Comparison of ENCODE assay signal across 8 cellular contexts in the genomic region with DNA sequence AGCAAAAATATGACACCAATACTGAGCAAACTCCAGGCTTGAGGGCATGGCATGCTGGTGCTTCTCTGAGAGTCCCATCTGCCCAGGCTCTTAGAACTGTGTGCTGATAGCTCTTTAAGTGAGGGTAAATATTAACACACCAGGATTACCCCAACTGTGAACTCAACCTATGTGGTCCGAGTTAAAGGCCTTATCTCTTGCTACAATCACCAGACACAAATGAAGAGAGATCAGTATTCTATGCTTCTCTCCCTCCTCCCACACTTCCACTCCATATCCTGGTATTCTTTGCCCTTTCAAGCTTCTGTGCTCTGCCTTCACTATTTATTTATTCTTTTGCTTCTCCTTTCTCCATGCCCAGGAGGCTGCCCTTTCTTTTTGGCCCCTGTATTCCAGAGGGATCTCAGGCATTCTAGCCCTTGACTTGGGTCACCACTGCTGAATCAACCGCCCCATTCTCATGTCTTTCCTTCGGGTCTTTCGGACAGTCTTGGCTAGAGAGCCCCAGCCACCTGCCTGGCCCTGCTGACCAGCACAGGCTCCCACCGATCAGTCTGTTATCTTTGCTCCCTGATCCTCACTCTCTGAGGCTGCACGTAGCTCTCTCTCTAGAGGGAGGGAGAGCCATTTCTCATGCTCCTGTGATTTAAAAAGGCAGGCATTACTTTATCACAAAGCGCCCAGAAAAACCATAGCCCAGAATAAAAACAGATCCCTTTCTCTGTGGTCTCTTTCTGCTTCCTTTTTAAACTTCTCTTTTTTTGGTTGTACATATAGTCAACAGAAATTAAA. TPM values are rescaled to one million over a fixed set of nuclear protein-coding genes. Genes with fewer than 3 reads are reported as not detected.
DNase-seq lines count a peak whose midpoint lies in the region; ATAC-seq, FAIRE-seq and TF ChIP-seq lines count a peak whose summit lies in the region.

No MANE protein-coding gene starts in this region.

- H2BK120ac ChIP-seq in neuronal stem cell (ENCODE audit: low read depth, low read length): no peak overlapping the region

- H3K79me1 ChIP-seq in neuronal stem cell (ENCODE audit: low read depth, low read length): no peaks in the 10 kb centered on the region

- no peak overlapping the region for H2BK5ac ChIP-seq in neuronal stem cell (ENCODE audit: low read length)

- DNase-seq in NCI-H146 treated with DMSO at 0.1 percent for 48 hours (lab: John Stamatoyannopoulos, UW; ENCODE audit: unreplicated experiment) (peak; percentile 90), WERI-Rb-1 (no peak), neuronal stem cell (ENCODE audit: low spot score) (no peak), NCI-H1436 treated with DMSO at 0.1 percent for 48 hours (lab: John Stamatoyannopoulos, UW) (no peak), GM12891 (ENCODE audit: insufficient read length, low spot score) (no peak), NCI-H1436 (lab: John Stamatoyannopoulos, UW) (no peak), GM13977 (ENCODE audit: low spot score) (no peak)

- H4K91ac ChIP-seq in neuronal stem cell (ENCODE audit: low read depth, low read length, poor library complexity): no peak overlapping the region

- no peaks in the 10 kb centered on the region for H3K27me3 ChIP-seq in WERI-Rb-1 (ENCODE audit: insufficient read depth, low read depth, severe bottlenecking)
- H3K27me3 ChIP-seq in neuronal stem cell (ENCODE audit: control insufficient read depth in 3 of 3, insufficient read depth in 3 of 3, low read depth in 1 of 3, low read length in 3 of 3): no peaks in the 10 kb centered on the region

- no peak overlapping the region for H2BK15ac ChIP-seq in neuronal stem cell (ENCODE audit: low read length)

- no peak for TF ChIP-seq POLR2A in GM12891 (IDR thresholded peaks at IDR 0.05; ENCODE audit: low read depth, low read length)

- H4K8ac ChIP-seq in neuronal stem cell (ENCODE audit: low read depth, low read length): no peak overlapping the region

- TF ChIP-seq CTCF in WERI-Rb-1 (IDR thresholded peaks at IDR 0.05; ENCODE audit: low read depth, low read length) (no peak), GM13977 (IDR thresholded peaks at IDR 0.05; ENCODE audit: extremely low read depth, insufficient read depth, missing control alignments) (no peak)

- no peak overlapping the region for H3K18ac ChIP-seq in neuronal stem cell (ENCODE audit: low read length)

- no peaks in the 10 kb centered on the region for H3K36me3 ChIP-seq in WERI-Rb-1
- no peaks in the 10 kb centered on the region for H3K36me3 ChIP-seq in neuronal stem cell (replicated peaks in 1 of 2; ENCODE audit: control insufficient read depth in 2 of 2, insufficient read depth in 2 of 2, low read length in 2 of 2)

- no peak overlapping the region for H3K4me2 ChIP-seq in neuronal stem cell (ENCODE audit: insufficient read depth, low read length, poor library complexity, severe bottlenecking)

- WGBS in neuronal stem cell (ENCODE audit: extremely low coverage in 2 of 2, insufficient read length in 2 of 2, insufficient replicate concordance in 1 of 2), 2 donors: no CpG with 5 or more reads among the region's 7 CpGs

- peak overlapping the region; percentile 75 for H2AFZ ChIP-seq in neuronal stem cell (ENCODE audit: low read length)

- H3K4me1 ChIP-seq in neuronal stem cell (ENCODE audit: control insufficient read depth in 2 of 2, insufficient read depth in 1 of 2, low read depth in 1 of 2, low read length in 2 of 2): peaks cover 2 to 10% of the 10 kb centered on the region in 2 donors

- H3K9ac ChIP-seq in neuronal stem cell (ENCODE audit: low read depth, low read length, poor library complexity): no peak overlapping the region

- H3K27ac ChIP-seq in WERI-Rb-1 (peak overlapping the region; percentile 55), neuronal stem cell (replicated peaks; ENCODE audit: low read length) (no peak overlapping the region)

- no peak overlapping the region for H3K4ac ChIP-seq in neuronal stem cell (ENCODE audit: low read length)

- in situ Hi-C loops in GM13977 (cut with MboI; ENCODE audit: low pct_unique_long_range_greater_than_20kb, low sequenced_read_pairs, unreplicated experiment): no loop called here

- no peak overlapping the region for H2BK12ac ChIP-seq in neuronal stem cell (ENCODE audit: low read length)

- no peak for FAIRE-seq in GM12891 (lab: Jason Lieb, UNC)

- peak; percentile 69 for ATAC-seq in GM18861 (IDR thresholded peaks at IDR 0.05; ENCODE audit: unreplicated experiment)

- H3K14ac ChIP-seq in neuronal stem cell (ENCODE audit: low read length): no peak overlapping the region

- H3K4me3 ChIP-seq in WERI-Rb-1 (ENCODE audit: low read depth, low read length) (no peak overlapping the region), neuronal stem cell (ENCODE audit: low read length in 2 of 2) (no peak overlapping the region)

- no peak overlapping the region for H3K23ac ChIP-seq in neuronal stem cell (ENCODE audit: low read depth, low read length, poor library complexity)

- no peak overlapping the region for H2AK5ac ChIP-seq in neuronal stem cell (ENCODE audit: low read depth, low read length)

- H3K9me3 ChIP-seq in WERI-Rb-1 (ENCODE audit: severe bottlenecking) (no peaks in the 10 kb centered on the region), neuronal stem cell (replicated peaks in 1 of 2; ENCODE audit: control insufficient read depth in 2 of 2, insufficient read depth in 1 of 2, low read depth in 1 of 2, low read length in 2 of 2) (no peaks in the 10 kb centered on the region)

TF ChIP-seq in GM12891, 5 proteins besides CTCF, POLR2A, EP300 and RAD21:
- TF ChIP-seq POU2F2 (IDR thresholded peaks at IDR 0.05; ENCODE audit: low read depth, low read length): no peak
- no peak for TF ChIP-seq TAF1 (IDR thresholded peaks at IDR 0.05; ENCODE audit: low read depth, low read length)
- TF ChIP-seq SPI1 (IDR thresholded peaks at IDR 0.05; ENCODE audit: low read depth, low read length): no peak
- no peak for TF ChIP-seq PAX5 (IDR thresholded peaks at IDR 0.05; ENCODE audit: insufficient read depth, low read length, severe bottlenecking)
- TF ChIP-seq POLR2AphosphoS5 (IDR thresholded peaks at IDR 0.05; ENCODE audit: low read depth, low read length): no peak

RNA-seq across cellular contexts. Expression of gene HK2, which starts 17.2 kb away (rescaled TPM):
- polyA plus RNA-seq in neuronal stem cell (2013, experiment 1 of 2): 8.2 TPM
- polyA plus RNA-seq in neuronal stem cell (2013, experiment 2 of 2): 8.4 TPM
- polyA plus RNA-seq in GM12891 (2012; ENCODE audit: low read depth, missing spikeins): 35.6 TPM
